Comparison of ENCODE assay signal across 2 cellular contexts in genomic region chr10:96346295-96346694, GRCh38.
TF ChIP-seq lines count a peak whose summit lies in the region.

No MANE protein-coding gene starts in this region.

TF ChIP-seq in HCT116, 20 proteins besides CTCF, POLR2A, EP300 and RAD21:
- TF ChIP-seq CBX3 (IDR thresholded peaks at IDR 0.05; ENCODE audit: low read depth), result 0 out of 2 replicates have a peak, but pooled peaks have one; percentile 47
- no peak for TF ChIP-seq EGR1 (IDR thresholded peaks at IDR 0.05; ENCODE audit: low read depth)
- no peak for TF ChIP-seq ATF3 (IDR thresholded peaks at IDR 0.05)

TF ChIP-seq in H1, 55 proteins besides CTCF, POLR2A, EP300 and RAD21:
- TF ChIP-seq E2F6 (IDR thresholded peaks at IDR 0.05) (no peak), KDM1A (IDR thresholded peaks at IDR 0.05; ENCODE audit: borderline replicate concordance, low read length) (peak; percentile 91), HDAC2 (IDR thresholded peaks at IDR 0.05; ENCODE audit: borderline replicate concordance in 1 of 2, low read depth in 2 of 2, low read length in 2 of 2) (0 out of 4 replicates have a peak, but pooled peaks of 1 of the 2 experiments have one; percentile 39), SP2 (IDR thresholded peaks at IDR 0.05; ENCODE audit: low read length) (no peak), MAX (IDR thresholded peaks at IDR 0.05) (no peak)
